Comparison of ENCODE assay signal across 16 cellular contexts in genomic region chr4:174461438-174462106, GRCh38.
DNase-seq lines count a peak whose midpoint lies in the region; ATAC-seq and TF ChIP-seq lines count a peak whose summit lies in the region.
"Had no signal": no experiment of that assay in that cellular context is flagged by ENCODE, and none has a peak within 500 bp of the region (broad histone marks: within the 10 kb centered on the region; RNA-seq: fewer than 3 reads in every experiment).

No MANE protein-coding gene starts in this region.

- H3K4me1 Mint-ChIP-seq in GM23338, result peaks cover 2% of the 10 kb centered on the region; the same call in 2 of the 3 replicates
- H3K4me1 Mint-ChIP-seq: activated naive CD4-positive, alpha-beta T cell treated with anti-CD3 and anti-CD28 coated beads, Interleukin-2, amount 50 U/mL, for 24 hours had no signal

- TF ChIP-seq CTCF in GM23338 (conservative IDR thresholded peaks at IDR 0.05; ENCODE audit: low read depth in 2 of 2) (no peak), kidney epithelial cell (IDR thresholded peaks at IDR 0.05; ENCODE audit: insufficient read depth, low read length, poor library complexity, severe bottlenecking) (no peak), prostate gland (IDR thresholded peaks at IDR 0.05) (peak in 1 of 4 experiments; percentile 8)

- no peaks in the 10 kb centered on the region for H3K27me3 Mint-ChIP-seq in GM23338 (ENCODE audit: insufficient read depth, low read depth, poor library complexity)
- H3K27me3 Mint-ChIP-seq: activated naive CD4-positive, alpha-beta T cell treated with anti-CD3 and anti-CD28 coated beads, Interleukin-2, amount 50 U/mL, for 24 hours had no signal

- H3K4me3 Mint-ChIP-seq in GM23338, result no peak overlapping the region
- H3K4me3 Mint-ChIP-seq: activated naive CD4-positive, alpha-beta T cell treated with anti-CD3 and anti-CD28 coated beads, Interleukin-2, amount 50 U/mL, for 24 hours; endodermal cell had no signal

- H3K4me3 ChIP-seq in GM23338 (no peak overlapping the region), kidney epithelial cell (ENCODE audit: low read depth, low read length) (no peak overlapping the region), prostate gland (no peak overlapping the region), SJCRH30 (no peak overlapping the region)
- H3K4me3 ChIP-seq: gastroesophageal sphincter had no signal

- DNase-seq in GM23338 (ENCODE audit: low spot score), result no peak
- DNase-seq in SW480 (ENCODE audit: low spot score), result peak; percentile 15
- DNase-seq in kidney epithelial cell (ENCODE audit: low read depth), result peak; percentile 14
- DNase-seq in prostate gland (ENCODE audit: low spot score), result peak; percentile 46
- no peak for DNase-seq in SK-N-DZ (ENCODE audit: low spot score)
- no peak for DNase-seq in NCI-H2107 (lab: John Stamatoyannopoulos, UW)
- no peak for DNase-seq in SJCRH30
- DNase-seq: activated CD4-positive, alpha-beta T cell treated with anti-CD3 and anti-CD28 coated beads for 4 hours; central memory CD4-positive, alpha-beta T cell; endodermal cell; NK-92 treated with Interleukin-12 subunit alpha and Interleukin-12 subunit beta, amount 100 ng/mL, for 24 hours; posterior cingulate gyrus had no signal

- H3K36me3 ChIP-seq in GM23338 (ENCODE audit: insufficient read depth) (no peaks in the 10 kb centered on the region), kidney epithelial cell (ENCODE audit: control insufficient read depth, insufficient read depth, low read length) (no peaks in the 10 kb centered on the region), prostate gland (no peaks in the 10 kb centered on the region), SJCRH30 (no peaks in the 10 kb centered on the region)
- H3K36me3 ChIP-seq: gastroesophageal sphincter had no signal

- H3K9me3 ChIP-seq in prostate gland (no peaks in the 10 kb centered on the region), SJCRH30 (replicated peaks) (no peaks in the 10 kb centered on the region)

- no peaks in the 10 kb centered on the region for H3K27me3 ChIP-seq in GM23338 (ENCODE audit: insufficient read depth)
- no peaks in the 10 kb centered on the region for H3K27me3 ChIP-seq in kidney epithelial cell (ENCODE audit: control insufficient read depth, insufficient read depth, low read length)
- no peaks in the 10 kb centered on the region for H3K27me3 ChIP-seq in prostate gland (replicated peaks; ENCODE audit: insufficient read depth)
- no peaks in the 10 kb centered on the region for H3K27me3 ChIP-seq in SJCRH30
- H3K27me3 ChIP-seq: gastroesophageal sphincter had no signal

- TF ChIP-seq POLR2A in prostate gland (IDR thresholded peaks at IDR 0.05), result no peak

- 16% methylated on average over 3 of the region's 3 CpGs for WGBS in prostate gland

- peaks cover 5% of the 10 kb centered on the region; the same call in 2 of the 3 replicates for H3K9me3 Mint-ChIP-seq in GM23338

- H3K27ac ChIP-seq in GM23338 (ENCODE audit: low read depth) (no peak overlapping the region), prostate gland (peak overlapping the region in 1 of 2 donors; percentile 27), SJCRH30 (no peak overlapping the region)

- no peaks in the 10 kb centered on the region for H3F3A ChIP-seq in GM23338 (replicated peaks; ENCODE audit: low read depth)

- H3K4me2 ChIP-seq in GM23338, result no peak overlapping the region

- ATAC-seq in GM23338, result no peak
- no peak for ATAC-seq in GM19395 (IDR thresholded peaks at IDR 0.05; ENCODE audit: unreplicated experiment)
- ATAC-seq: gastroesophageal sphincter, Right ventricle myocardium inferior had no signal

- H3K9me2 ChIP-seq in GM23338 (ENCODE audit: insufficient read depth), result no peaks in the 10 kb centered on the region

- no peaks in the 10 kb centered on the region for H4K20me1 ChIP-seq in GM23338 (replicated peaks; ENCODE audit: insufficient read depth)

- no peak overlapping the region for H3K27ac Mint-ChIP-seq in GM23338
- H3K27ac Mint-ChIP-seq: activated naive CD4-positive, alpha-beta T cell treated with anti-CD3 and anti-CD28 coated beads, Interleukin-2, amount 50 U/mL, for 24 hours; endodermal cell had no signal

- intact Hi-C loops in prostate gland (cut with DNase I), result no loop called here

- H3K4me1 ChIP-seq in GM23338 (ENCODE audit: insufficient read depth) (no peaks in the 10 kb centered on the region), prostate gland (replicated peaks) (no peaks in the 10 kb centered on the region), SJCRH30 (no peaks in the 10 kb centered on the region)

- H3K79me2 ChIP-seq in GM23338 (replicated peaks; ENCODE audit: insufficient read depth), result no peaks in the 10 kb centered on the region

- peak overlapping the region; percentile 83; the same call in 1 of the 2 replicates for H2AFZ ChIP-seq in GM23338

- peaks cover 5% of the 10 kb centered on the region for H3K36me3 Mint-ChIP-seq in GM23338 (ENCODE audit: low read depth)
- H3K36me3 Mint-ChIP-seq: activated naive CD4-positive, alpha-beta T cell treated with anti-CD3 and anti-CD28 coated beads, Interleukin-2, amount 50 U/mL, for 24 hours had no signal

TF ChIP-seq in GM23338, 12 proteins besides CTCF, POLR2A, EP300 and RAD21 (continues in another document):
- TF ChIP-seq ZNF331 (CRISPR knock-in tag; IDR thresholded peaks at IDR 0.05; ENCODE audit: low read depth) (no peak), NANOG (IDR thresholded peaks at IDR 0.05; ENCODE audit: borderline replicate concordance) (no peak), EZH2phosphoT487 (IDR thresholded peaks at IDR 0.05; ENCODE audit: unreplicated experiment) (no peak), CREB1 (CRISPR knock-in tag; IDR thresholded peaks at IDR 0.05; ENCODE audit: low read depth) (no peak), EZH2 (IDR thresholded peaks at IDR 0.05; ENCODE audit: low read depth, unreplicated experiment) (no peak), JUNB (IDR thresholded peaks at IDR 0.05; ENCODE audit: unreplicated experiment) (no peak), ETS1 (IDR thresholded peaks at IDR 0.05) (no peak), STAT1 (IDR thresholded peaks at IDR 0.05; ENCODE audit: unreplicated experiment) (no peak), REST (IDR thresholded peaks at IDR 0.05; ENCODE audit: unreplicated experiment) (no peak), ZNF114 (CRISPR knock-in tag; IDR thresholded peaks at IDR 0.05) (no peak)

Comparison
In these comparisons a context has a peak if more than half of its experiments do, and no peak if none do; other contexts are left out.
1. DNase-seq: peak in SW480 (single experiment), kidney epithelial cell (single experiment) and prostate gland (single experiment); none in GM23338 (single experiment), SK-N-DZ (single experiment), NCI-H2107 (single experiment) and SJCRH30 (0 of 2).